Comparison of ENCODE assay signal across 15 cellular contexts in the genomic region with DNA sequence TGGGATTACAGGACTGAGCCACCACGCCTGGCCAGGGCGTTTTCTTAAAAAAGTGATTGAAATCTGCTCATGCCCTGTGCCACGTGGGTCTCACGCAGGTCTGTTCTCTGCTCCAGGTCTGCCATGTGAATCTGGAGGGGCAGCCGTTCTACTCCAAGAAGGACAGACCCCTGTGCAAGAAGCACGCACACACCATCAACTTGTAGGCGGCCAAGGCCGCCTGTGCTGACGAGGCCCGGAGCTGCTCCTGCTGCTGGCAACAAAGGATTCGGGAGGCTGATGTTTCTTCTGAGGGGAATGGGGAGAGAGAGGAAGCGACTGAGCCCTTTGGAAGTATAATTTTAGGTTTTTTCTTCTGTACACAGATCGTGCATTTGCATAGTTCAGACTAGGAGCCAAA. TPM values are rescaled to one million over a fixed set of nuclear protein-coding genes. Genes with fewer than 3 reads are reported as not detected.
A peak's percentile ranks its signal among the peaks of the same experiment; 100 is the strongest.
DNase-seq lines count a peak whose midpoint lies in the region; ATAC-seq and TF ChIP-seq lines count a peak whose summit lies in the region.
"Had no signal": no experiment of that assay in that cellular context is flagged by ENCODE, and none has a peak within 500 bp of the region (broad histone marks: within the 10 kb centered on the region; RNA-seq: fewer than 3 reads in every experiment).

No MANE protein-coding gene starts in this region.

- ATAC-seq in HG03460 (IDR thresholded peaks at IDR 0.05; ENCODE audit: unreplicated experiment) = no peak
- ATAC-seq: stimulated activated effector memory CD8-positive, alpha-beta T cell treated with anti-CD3 and anti-CD28 coated beads, Interleukin-12 subunit alpha, Interleukin-12 subunit beta, amount 100 ng/mL, for 72 hours had no signal

- no peak overlapping the region for H3K4me3 ChIP-seq in coronary artery
- no peak overlapping the region for H3K4me3 ChIP-seq in left ventricle myocardium inferior
- H3K4me3 ChIP-seq in ovary = no peak overlapping the region
- no peak overlapping the region for H3K4me3 ChIP-seq in transverse colon
- H3K4me3 ChIP-seq in brain microvascular endothelial cell (ENCODE audit: low read depth, low read length) = no peak overlapping the region
- H3K4me3 ChIP-seq: hepatocyte had no signal

- TF ChIP-seq CTCF in coronary artery (IDR thresholded peaks at IDR 0.05) = no peak
- TF ChIP-seq CTCF in left ventricle myocardium inferior (IDR thresholded peaks at IDR 0.05; ENCODE audit: borderline replicate concordance) = no peak
- no peak for TF ChIP-seq CTCF in ovary (IDR thresholded peaks at IDR 0.05)
- no peak for TF ChIP-seq CTCF in transverse colon (IDR thresholded peaks at IDR 0.05)
- no peak for TF ChIP-seq CTCF in brain microvascular endothelial cell (IDR thresholded peaks at IDR 0.05; ENCODE audit: low read depth, low read length, missing control alignments)
- TF ChIP-seq CTCF in mesothelial cell of epicardium (IDR thresholded peaks at IDR 0.05; ENCODE audit: unreplicated experiment) = no peak

- DNase-seq in coronary artery (ENCODE audit: low spot score) = no peak
- DNase-seq in left ventricle myocardium inferior = no peak
- DNase-seq in ovary = peak in 3 of 5 donors; percentile 48 to 58 (median 51)
- no peak for DNase-seq in transverse colon
- DNase-seq in brain microvascular endothelial cell = no peak
- DNase-seq in NCI-H524 treated with DMSO at 0.1 percent for 48 hours (lab: John Stamatoyannopoulos, UW) = no peak
- no peak for DNase-seq in mesothelial cell of epicardium (ENCODE audit: low spot score in 2 of 2, unreplicated experiment in 2 of 2)
- DNase-seq: activated CD4-positive, alpha-beta T cell treated with anti-CD3 and anti-CD28 coated beads, Interleukin-2, amount 50 U/mL, for 4 hours; activated naive CD4-positive, alpha-beta T cell treated with anti-CD3 and anti-CD28 coated beads, Interleukin-2, amount 50 U/mL, for 16 hours; COR-L47; NCI-H146; stimulated activated CD4-positive, alpha-beta T cell treated with anti-CD3 and anti-CD28 coated beads, Interleukin-12 subunit alpha, Interleukin-12 subunit beta, amount 100 ng/mL, for 4 hours had no signal

- TF ChIP-seq EP300 in ovary (IDR thresholded peaks at IDR 0.05) (no peak), transverse colon (IDR thresholded peaks at IDR 0.05; ENCODE audit: low read depth) (no peak)

- H3K4me1 ChIP-seq in left ventricle myocardium inferior (peaks cover 71% of the 10 kb centered on the region), ovary (ENCODE audit: insufficient read depth) (peaks cover 9% of the 10 kb centered on the region), transverse colon (peaks cover 5 to 31% (median 19%) of the 10 kb centered on the region in 4 donors)

- in situ Hi-C loops in transverse colon (cut with MboI; ENCODE audit: low pct_ligation_motif_present in 1 of 4, low pct_unique_long_range_greater_than_20kb in 1 of 4, low sequenced_read_pairs in 3 of 4) = no loop called here
- in situ Hi-C loops in brain microvascular endothelial cell (cut with HindIII; ENCODE audit: low pct_ligation_motif_present, low sequenced_read_pairs) = no loop called here

- H3K27me3 ChIP-seq in left ventricle myocardium inferior (ENCODE audit: low read depth) (peaks cover 45% of the 10 kb centered on the region), ovary (no peaks in the 10 kb centered on the region), transverse colon (no peaks in the 10 kb centered on the region), brain microvascular endothelial cell (replicated peaks) (no peaks in the 10 kb centered on the region)
- H3K27me3 ChIP-seq: hepatocyte had no signal

- TF ChIP-seq POLR2A in ovary (IDR thresholded peaks at IDR 0.05) (no peak), transverse colon (IDR thresholded peaks at IDR 0.05) (no peak)

- intact Hi-C loops in left ventricle myocardium inferior (cut with micrococcal nuclease) (no loop called here), ovary (cut with DNase I) (no loop called here), transverse colon (cut with DNase I; ENCODE audit: low total_unique reads) (no loop called here)

- H3K27ac ChIP-seq in coronary artery (peak overlapping the region; percentile 70 to 95), left ventricle myocardium inferior (replicated peaks) (peak overlapping the region; percentile 91), ovary (peak overlapping the region in 1 of 2 donors; percentile 73), transverse colon (peak overlapping the region; percentile 81 to 94 (median 84)), brain microvascular endothelial cell (no peak overlapping the region)
- H3K27ac ChIP-seq: hepatocyte had no signal

- H3K36me3 Mint-ChIP-seq in mesothelial cell of epicardium = no peaks in the 10 kb centered on the region
- H3K36me3 Mint-ChIP-seq: stimulated activated effector memory CD8-positive, alpha-beta T cell treated with anti-CD3 and anti-CD28 coated beads, Interleukin-12 subunit alpha, Interleukin-12 subunit beta, amount 100 ng/mL, for 72 hours had no signal

- H3K4me1 Mint-ChIP-seq in mesothelial cell of epicardium = peaks cover 7% of the 10 kb centered on the region
- H3K4me1 Mint-ChIP-seq: stimulated activated effector memory CD8-positive, alpha-beta T cell treated with anti-CD3 and anti-CD28 coated beads, Interleukin-12 subunit alpha, Interleukin-12 subunit beta, amount 100 ng/mL, for 72 hours had no signal

- peaks cover 6% of the 10 kb centered on the region for H3K27me3 Mint-ChIP-seq in mesothelial cell of epicardium (ENCODE audit: low read depth)

- no peaks in the 10 kb centered on the region for H3K9me3 Mint-ChIP-seq in mesothelial cell of epicardium
- H3K9me3 Mint-ChIP-seq: stimulated activated effector memory CD8-positive, alpha-beta T cell treated with anti-CD3 and anti-CD28 coated beads, Interleukin-12 subunit alpha, Interleukin-12 subunit beta, amount 100 ng/mL, for 72 hours had no signal

- no peak overlapping the region for H3K27ac Mint-ChIP-seq in mesothelial cell of epicardium
- H3K27ac Mint-ChIP-seq: stimulated activated effector memory CD8-positive, alpha-beta T cell treated with anti-CD3 and anti-CD28 coated beads, Interleukin-12 subunit alpha, Interleukin-12 subunit beta, amount 100 ng/mL, for 72 hours had no signal

- H3K9me3 ChIP-seq in left ventricle myocardium inferior (replicated peaks) (no peaks in the 10 kb centered on the region), ovary (no peaks in the 10 kb centered on the region), transverse colon (no peaks in the 10 kb centered on the region)

- 34 to 45% (median 44%) methylated on average over 13 of the region's 13 CpGs for WGBS in ovary, 3 donors
- 75 to 80% methylated on average over 3 to 13 of the region's 13 CpGs for WGBS in transverse colon (ENCODE audit: low coverage in 1 of 2), 2 donors

- H3K36me3 ChIP-seq in left ventricle myocardium inferior (peaks cover 16% of the 10 kb centered on the region), ovary (no peaks in the 10 kb centered on the region), transverse colon (no peaks in the 10 kb centered on the region), brain microvascular endothelial cell (replicated peaks) (no peaks in the 10 kb centered on the region)

- no peak overlapping the region for H3K4me3 Mint-ChIP-seq in mesothelial cell of epicardium
- H3K4me3 Mint-ChIP-seq: stimulated activated effector memory CD8-positive, alpha-beta T cell treated with anti-CD3 and anti-CD28 coated beads, Interleukin-12 subunit alpha, Interleukin-12 subunit beta, amount 100 ng/mL, for 72 hours had no signal

RNA-seq across cellular contexts. Expression of a gene that starts 23.6 kb away (rescaled TPM):
- 43.8 TPM for total RNA-seq in left ventricle myocardium inferior
- 10 to 100 TPM; 29.1 to 77.9 (median 62.2) TPM for total RNA-seq in ovary
- polyA plus RNA-seq in ovary = 10 to 100 TPM; 19.0 to 40.1 TPM
- 10 to 100 TPM; 29.3 to 45.2 (median 38.0) TPM for total RNA-seq in transverse colon
- 96.1 to 106 TPM (median 100.0 TPM) in 3 replicates for total RNA-seq in mesothelial cell of epicardium

Comparison
In these comparisons a context has a peak if more than half of its experiments do, and no peak if none do; other contexts are left out.
1. DNase-seq: peak in ovary (3 of 5); none in coronary artery (single experiment), left ventricle myocardium inferior (single experiment), transverse colon (single experiment), brain microvascular endothelial cell (single experiment), NCI-H524 treated with DMSO at 0.1 percent for 48 hours (single experiment) and mesothelial cell of epicardium (0 of 2).